In the genomic region with DNA sequence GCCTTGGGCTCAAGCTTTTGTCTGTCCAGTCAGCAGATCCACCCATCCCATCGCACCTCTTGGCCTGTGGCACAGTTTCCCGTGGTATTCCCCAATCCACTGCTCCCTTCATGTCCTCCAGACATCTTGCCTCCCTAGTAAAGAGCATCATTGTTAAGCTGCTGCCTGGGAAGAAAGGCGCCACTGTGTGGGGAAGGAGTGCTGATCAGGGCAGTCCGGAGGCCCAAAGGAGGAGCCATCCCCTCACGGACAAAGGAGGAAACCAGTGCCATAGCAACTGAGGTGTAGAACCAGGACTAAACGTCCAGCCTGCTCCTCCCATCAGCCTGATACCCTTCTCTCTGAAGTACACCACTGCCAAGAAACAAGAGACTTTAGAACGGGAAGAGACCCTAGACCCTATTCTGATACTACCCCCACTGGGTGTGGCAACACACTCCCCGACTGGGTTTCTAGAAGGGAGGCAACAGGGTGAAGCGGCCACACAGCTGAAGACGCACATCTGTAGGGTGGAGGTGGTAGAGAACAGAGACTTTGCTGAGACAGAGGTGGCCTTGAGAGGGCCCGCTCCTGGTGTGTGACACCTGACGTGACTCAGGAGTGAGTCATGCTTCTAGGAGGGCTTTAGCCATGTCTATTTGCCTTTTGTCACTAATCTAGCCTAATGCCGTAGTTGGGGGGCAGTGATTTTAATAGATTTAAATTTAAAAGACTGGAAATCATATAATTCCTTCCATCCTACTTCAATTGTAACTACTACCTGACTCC, we compare ENCODE assay signal across 12 cellular contexts.
DNase-seq lines count a peak whose midpoint lies in the region; ATAC-seq and TF ChIP-seq lines count a peak whose summit lies in the region.
"Had no signal": no experiment of that assay in that cellular context is flagged by ENCODE, and none has a peak within 500 bp of the region (broad histone marks: within the 10 kb centered on the region; RNA-seq: fewer than 3 reads in every experiment).

No MANE protein-coding gene starts in this region.

- TF ChIP-seq POLR2A in HCT116 (IDR thresholded peaks at IDR 0.05; ENCODE audit: borderline replicate concordance, extremely low read depth, insufficient read depth, insufficient read length), result no peak

- peak overlapping the region; percentile 76 for H4K91ac ChIP-seq in mesenchymal stem cell (ENCODE audit: low read length)

- TF ChIP-seq CTCF in HCT116 (IDR thresholded peaks at IDR 0.05 in 2 of 3, conservative IDR thresholded peaks at IDR 0.05 in 1 of 3; ENCODE audit: borderline replicate concordance in 1 of 3, insufficient read depth in 1 of 3, low read depth in 2 of 3, low read length in 2 of 3), result no peak

- H2AFZ ChIP-seq in HCT116 (ENCODE audit: low read depth, low read length, poor library complexity, severe bottlenecking) (peak overlapping the region; percentile 81), mesenchymal stem cell (ENCODE audit: low read depth, low read length) (no peak overlapping the region), Karpas-422 (ENCODE audit: low read length) (no peak overlapping the region)

- intact Hi-C loops in HCT116 (cut with micrococcal nuclease), result no loop called here
- intact Hi-C loops in CD4-positive, alpha-beta memory T cell (cut with micrococcal nuclease), result no loop called here

- peak; percentile 85 for DNase-seq in Ammon's horn (ENCODE audit: low spot score)
- DNase-seq in HCT116 (ENCODE audit: low read depth, low spot score), result peak; percentile 69
- peak in 52 of 61 donors; percentile 8 to 77 (median 43) for DNase-seq in caudate nucleus (lab: John Stamatoyannopoulos, UW)
- no peak for DNase-seq in mesenchymal stem cell
- no peak for DNase-seq in Karpas-422
- no peak for DNase-seq in CD4-positive, alpha-beta memory T cell
- DNase-seq in effector memory CD4-positive, alpha-beta T cell, result no peak
- DNase-seq in SIG-M5 (lab: John Stamatoyannopoulos, UW), result no peak
- DNase-seq: CD4-positive, CD25-positive, alpha-beta regulatory T cell; stomach had no signal

- peak; percentile 99 for ATAC-seq in HCT116

- peak overlapping the region in 2 of 7 donors; percentile 52 to 64 for H3K27ac Mint-ChIP-seq in CD4-positive, alpha-beta memory T cell
- H3K27ac Mint-ChIP-seq: CD4-positive, CD25-positive, alpha-beta regulatory T cell; T-helper 2 cell treated with Interferon-gamma antibody and Interleukin-4, amounts not matched to agents 5 μg/mL and 100 μg/mL, for 36 hours had no signal

- H3K4me3 ChIP-seq in HCT116 (replicated peaks in 1 of 2; ENCODE audit: low read depth in 1 of 2, low read length in 2 of 2), result peak overlapping the region in 1 of 2 experiments; percentile 24; a peak in 1 of 4 replicates
- H3K4me3 ChIP-seq in mesenchymal stem cell (ENCODE audit: insufficient read depth in 1 of 2, low read depth in 1 of 2, low read length in 2 of 2), result no peak overlapping the region
- H3K4me3 ChIP-seq in Karpas-422 (ENCODE audit: low read length), result no peak overlapping the region
- H3K4me3 ChIP-seq in CD4-positive, alpha-beta memory T cell (ENCODE audit: low read length in 2 of 2), result no peak overlapping the region
- H3K4me3 ChIP-seq in effector memory CD4-positive, alpha-beta T cell (ENCODE audit: insufficient read depth, low read depth, low read length, poor library complexity, severe bottlenecking), result no peak overlapping the region
- H3K4me3 ChIP-seq: right atrium auricular region, stomach had no signal

- H3K79me1 ChIP-seq in mesenchymal stem cell (replicated peaks; ENCODE audit: low read length, poor library complexity, severe bottlenecking), result peaks cover 25% of the 10 kb centered on the region

- POLR2A ChIA-PET in HCT116 (lab: Charles Lee), result no interaction called here
- POLR2A ChIA-PET in CD4-positive, alpha-beta memory T cell (lab: Charles Lee; ENCODE audit: partially characterized antibody), result no interaction called here

- H3K9me3 ChIP-seq in HCT116 (ENCODE audit: control insufficient read depth in 1 of 2, insufficient read depth in 1 of 2, low read depth in 1 of 2, low read length in 2 of 2), result no peaks in the 10 kb centered on the region
- H3K9me3 ChIP-seq in mesenchymal stem cell (ENCODE audit: control insufficient read depth, low read length), result no peaks in the 10 kb centered on the region
- no peaks in the 10 kb centered on the region for H3K9me3 ChIP-seq in Karpas-422 (ENCODE audit: low read length)
- no peaks in the 10 kb centered on the region for H3K9me3 ChIP-seq in CD4-positive, alpha-beta memory T cell (ENCODE audit: control insufficient read depth in 1 of 2, low read length in 2 of 2)
- no peaks in the 10 kb centered on the region for H3K9me3 ChIP-seq in effector memory CD4-positive, alpha-beta T cell (ENCODE audit: control insufficient read depth, low read length)
- H3K9me3 ChIP-seq: right atrium auricular region, stomach had no signal

- H4K8ac ChIP-seq in mesenchymal stem cell (ENCODE audit: low read length), result no peak overlapping the region

- CTCF ChIA-PET in HCT116 (lab: Charles Lee), result no interaction called here
- CTCF ChIA-PET in CD4-positive, alpha-beta memory T cell (lab: Charles Lee; ENCODE audit: partially characterized antibody), result no interaction called here

- no peaks in the 10 kb centered on the region for H3K79me2 ChIP-seq in HCT116 (ENCODE audit: insufficient read depth, low read length)
- H3K79me2 ChIP-seq in Karpas-422 (ENCODE audit: low read length), result no peaks in the 10 kb centered on the region

- no peaks in the 10 kb centered on the region for H3K27me3 Mint-ChIP-seq in CD4-positive, alpha-beta memory T cell
- H3K27me3 Mint-ChIP-seq: CD4-positive, CD25-positive, alpha-beta regulatory T cell had no signal

- no peak overlapping the region for H2BK5ac ChIP-seq in mesenchymal stem cell (ENCODE audit: low read depth, low read length, poor library complexity, severe bottlenecking)

- no TSS peak for BruUV-seq in HCT116 (replicated peaks; lab: Mats Ljungman, UMichigan)

- peak overlapping the region; percentile 54 for H2BK15ac ChIP-seq in mesenchymal stem cell (ENCODE audit: low read depth, poor library complexity, severe bottlenecking)

- H2BK12ac ChIP-seq in mesenchymal stem cell (ENCODE audit: low read length in 2 of 2), result no peak overlapping the region

- no peaks in the 10 kb centered on the region for H4K20me1 ChIP-seq in HCT116 (ENCODE audit: insufficient read depth)
- H4K20me1 ChIP-seq in Karpas-422 (ENCODE audit: insufficient read depth, low read depth, low read length), result no peaks in the 10 kb centered on the region; the same call in 1 of the 2 replicates

- no peaks in the 10 kb centered on the region for H3K36me3 ChIP-seq in HCT116 (ENCODE audit: control insufficient read depth in 1 of 2, insufficient read depth in 2 of 2, low read length in 2 of 2)
- peaks cover 0 to 37% of the 10 kb centered on the region in 2 experiments for H3K36me3 ChIP-seq in mesenchymal stem cell (ENCODE audit: control insufficient read depth in 1 of 2, insufficient read depth in 2 of 2, low read depth in 1 of 2, low read length in 2 of 2)
- no peaks in the 10 kb centered on the region for H3K36me3 ChIP-seq in Karpas-422 (ENCODE audit: insufficient read depth, low read length)
- no peaks in the 10 kb centered on the region for H3K36me3 ChIP-seq in CD4-positive, alpha-beta memory T cell (ENCODE audit: insufficient read depth, low read length)
- H3K36me3 ChIP-seq in effector memory CD4-positive, alpha-beta T cell (ENCODE audit: control insufficient read depth, insufficient read depth, low read length), result no peaks in the 10 kb centered on the region
- H3K36me3 ChIP-seq: right atrium auricular region, stomach had no signal

- TF ChIP-seq RAD21 in HCT116 (IDR thresholded peaks at IDR 0.05; ENCODE audit: low read depth), result peak; percentile 14; the same call in 1 of the 2 replicates

- no peaks in the 10 kb centered on the region for H3K36me3 Mint-ChIP-seq in CD4-positive, alpha-beta memory T cell
- H3K36me3 Mint-ChIP-seq: CD4-positive, CD25-positive, alpha-beta regulatory T cell had no signal

- H3K14ac ChIP-seq in mesenchymal stem cell (ENCODE audit: low read length in 2 of 2), result no peak overlapping the region

- WGBS in mesenchymal stem cell, result 76% methylated on average over 11 of the region's 13 CpGs

- H3K4me3 Mint-ChIP-seq in CD4-positive, alpha-beta memory T cell, result no peak overlapping the region
- H3K4me3 Mint-ChIP-seq: CD4-positive, CD25-positive, alpha-beta regulatory T cell; T-helper 2 cell treated with Interferon-gamma antibody and Interleukin-4, amounts not matched to agents 5 μg/mL and 100 μg/mL, for 36 hours had no signal

- RAD21 ChIA-PET in HCT116 (lab: Charles Lee; ENCODE audit: low non-redundant PET in 1 of 2, low total read pairs in 2 of 2, uncharacterized antibody in 2 of 2, unreplicated experiment in 2 of 2), result no interaction called here

- no peak overlapping the region for H3K4ac ChIP-seq in mesenchymal stem cell (ENCODE audit: low read depth in 1 of 2, low read length in 2 of 2)

- no peak overlapping the region for H3K27ac ChIP-seq in HCT116 (ENCODE audit: low read depth, low read length)
- peak overlapping the region; percentile 69 for H3K27ac ChIP-seq in caudate nucleus (ENCODE audit: low read depth, low read length)
- H3K27ac ChIP-seq in mesenchymal stem cell (ENCODE audit: low read length, poor library complexity, severe bottlenecking), result no peak overlapping the region
- no peak overlapping the region for H3K27ac ChIP-seq in Karpas-422 (ENCODE audit: low read length)
- H3K27ac ChIP-seq in CD4-positive, alpha-beta memory T cell (ENCODE audit: low read depth, low read length), result no peak overlapping the region
- no peak overlapping the region for H3K27ac ChIP-seq in effector memory CD4-positive, alpha-beta T cell (ENCODE audit: insufficient read depth, low read length, poor library complexity, severe bottlenecking)
- H3K27ac ChIP-seq: right atrium auricular region, stomach had no signal

- H3K9me2 ChIP-seq in HCT116 (ENCODE audit: insufficient read depth), result no peaks in the 10 kb centered on the region
- no peaks in the 10 kb centered on the region for H3K9me2 ChIP-seq in Karpas-422 (replicated peaks; ENCODE audit: insufficient read depth, low read length)

- no peaks in the 10 kb centered on the region for H3K9me3 Mint-ChIP-seq in CD4-positive, alpha-beta memory T cell
- H3K9me3 Mint-ChIP-seq: CD4-positive, CD25-positive, alpha-beta regulatory T cell; T-helper 2 cell treated with Interferon-gamma antibody and Interleukin-4, amounts not matched to agents 5 μg/mL and 100 μg/mL, for 36 hours had no signal

- H3K4me2 ChIP-seq in HCT116 (ENCODE audit: low read length) (peak overlapping the region; percentile 78), mesenchymal stem cell (ENCODE audit: low read length, poor library complexity, severe bottlenecking) (no peak overlapping the region), Karpas-422 (ENCODE audit: low read depth, low read length, poor library complexity, severe bottlenecking) (no peak overlapping the region)

- H3K4me1 Mint-ChIP-seq in CD4-positive, alpha-beta memory T cell, result peaks cover 4 to 15% (median 5%) of the 10 kb centered on the region in 4 donors

- H3K27me3 ChIP-seq in HCT116 (ENCODE audit: insufficient read depth, low read length) (no peaks in the 10 kb centered on the region; the same call in 1 of the 2 replicates), mesenchymal stem cell (ENCODE audit: control insufficient read depth in 1 of 2, insufficient read depth in 1 of 2, low read length in 2 of 2) (no peaks in the 10 kb centered on the region), Karpas-422 (ENCODE audit: low read length) (no peaks in the 10 kb centered on the region)
- H3K27me3 ChIP-seq in CD4-positive, alpha-beta memory T cell (ENCODE audit: insufficient read depth, low read length), result no peaks in the 10 kb centered on the region
- H3K27me3 ChIP-seq in effector memory CD4-positive, alpha-beta T cell (replicated peaks; ENCODE audit: control insufficient read depth, insufficient read depth, low read length, poor library complexity, severe bottlenecking), result no peaks in the 10 kb centered on the region
- H3K27me3 ChIP-seq: right atrium auricular region, stomach had no signal

- no peak overlapping the region for H3K18ac ChIP-seq in mesenchymal stem cell (ENCODE audit: low read depth in 1 of 2, low read length in 2 of 2)

- H3K4me1 ChIP-seq in HCT116 (ENCODE audit: control insufficient read depth in 1 of 2, insufficient read depth in 2 of 2, low read length in 2 of 2) (peaks cover 9 to 15% of the 10 kb centered on the region in 2 experiments), mesenchymal stem cell (ENCODE audit: control insufficient read depth, insufficient read depth, low read depth, low read length) (no peaks in the 10 kb centered on the region), Karpas-422 (ENCODE audit: low read length) (no peaks in the 10 kb centered on the region)
- H3K4me1 ChIP-seq in CD4-positive, alpha-beta memory T cell (ENCODE audit: insufficient read depth, low read length), result peaks cover 8% of the 10 kb centered on the region
- H3K4me1 ChIP-seq in effector memory CD4-positive, alpha-beta T cell (ENCODE audit: control insufficient read depth, insufficient read depth, low read length, poor library complexity, severe bottlenecking), result peaks cover 7% of the 10 kb centered on the region

- H2AK5ac ChIP-seq in mesenchymal stem cell (ENCODE audit: low read length, severe bottlenecking), result no peak overlapping the region

- H2BK120ac ChIP-seq in mesenchymal stem cell (ENCODE audit: low read depth, low read length), result no peak overlapping the region

- no peak overlapping the region for H3K9ac ChIP-seq in HCT116 (ENCODE audit: low read length)
- H3K9ac ChIP-seq in mesenchymal stem cell (ENCODE audit: low read length), result no peak overlapping the region
- no peak overlapping the region for H3K9ac ChIP-seq in Karpas-422 (ENCODE audit: low read length)

- H3K23ac ChIP-seq in mesenchymal stem cell (ENCODE audit: low read length in 2 of 2), result no peak overlapping the region

Comparison
In these comparisons a context has a peak if more than half of its experiments do, and no peak if none do; other contexts are left out.
1. DNase-seq: peak in Ammon's horn (single experiment), HCT116 (single experiment) and caudate nucleus (52 of 61); none in mesenchymal stem cell (single experiment), Karpas-422 (single experiment), CD4-positive, alpha-beta memory T cell (0 of 5), effector memory CD4-positive, alpha-beta T cell (0 of 3) and SIG-M5 (single experiment).